2 cellular contexts compared by ENCODE assay signal in the genomic region with DNA sequence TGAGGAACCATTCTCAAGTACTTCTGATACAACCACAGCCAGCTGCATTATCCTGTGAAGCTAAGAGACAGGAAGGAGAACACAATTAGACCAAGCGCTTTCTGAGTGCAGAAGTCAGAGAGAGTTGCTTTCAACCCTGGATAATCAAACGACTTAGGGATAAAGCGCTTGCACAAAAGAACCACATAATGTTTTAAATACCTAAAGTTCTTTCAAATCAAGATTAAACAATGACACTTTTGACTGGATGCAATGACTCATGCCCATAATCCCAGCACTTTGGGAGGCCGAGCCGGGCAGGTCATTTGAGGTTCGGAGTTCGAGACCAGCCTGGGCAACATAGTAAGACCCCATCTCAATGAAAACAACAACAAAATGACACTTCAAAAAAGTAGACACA.
A peak's percentile ranks its signal among the peaks of the same experiment; 100 is the strongest.
TF ChIP-seq lines count a peak whose summit lies in the region.

No MANE protein-coding gene starts in this region.

TF ChIP-seq in IMR-90, 13 proteins besides CTCF, POLR2A, EP300 and RAD21:
- TF ChIP-seq RFX5 (IDR thresholded peaks at IDR 0.05; ENCODE audit: low read depth, low read length) = no peak
- 0 out of 2 replicates have a peak, but pooled peaks have one; percentile 13 for TF ChIP-seq FOS (IDR thresholded peaks at IDR 0.05; ENCODE audit: low read depth, low read length)

TF ChIP-seq in GM23338, 12 proteins besides CTCF, POLR2A, EP300 and RAD21:
- TF ChIP-seq NANOG (IDR thresholded peaks at IDR 0.05; ENCODE audit: borderline replicate concordance) (no peak), CREB1 (CRISPR knock-in tag; IDR thresholded peaks at IDR 0.05; ENCODE audit: low read depth) (no peak), STAT1 (IDR thresholded peaks at IDR 0.05; ENCODE audit: unreplicated experiment) (no peak), EZH2phosphoT487 (IDR thresholded peaks at IDR 0.05; ENCODE audit: unreplicated experiment) (no peak), JUNB (IDR thresholded peaks at IDR 0.05; ENCODE audit: unreplicated experiment) (no peak), EZH2 (IDR thresholded peaks at IDR 0.05; ENCODE audit: low read depth, unreplicated experiment) (no peak), ZNF114 (CRISPR knock-in tag; IDR thresholded peaks at IDR 0.05) (no peak), ETS1 (IDR thresholded peaks at IDR 0.05) (no peak), ZNF462 (CRISPR knock-in tag; IDR thresholded peaks at IDR 0.05) (no peak)
